Comparison of ENCODE assay signal across 4 cellular contexts in the genomic region with DNA sequence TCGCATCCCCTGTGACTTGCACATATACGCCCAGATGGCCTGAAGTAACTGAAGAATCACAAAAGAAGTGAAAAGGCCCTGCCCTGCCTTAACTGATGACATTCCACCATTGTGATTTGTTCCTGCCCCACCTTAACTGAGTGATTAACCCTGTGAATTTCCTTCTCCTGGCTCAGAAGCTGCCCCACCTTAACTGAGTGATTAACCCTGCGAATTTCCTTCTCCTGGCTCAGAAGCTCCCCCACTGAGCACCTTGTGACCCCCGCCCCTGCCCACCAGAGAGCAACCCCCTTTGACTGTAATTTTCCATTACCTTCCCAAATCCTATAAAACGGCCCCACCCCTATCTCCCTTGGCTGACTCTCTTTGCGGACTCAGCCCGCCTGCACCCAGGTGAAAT. TPM values are rescaled to one million over a fixed set of nuclear protein-coding genes. Genes with fewer than 3 reads are reported as not detected.
"Had no signal": no experiment of that assay in that cellular context is flagged by ENCODE, and none has a peak within 500 bp of the region (broad histone marks: within the 10 kb centered on the region; RNA-seq: fewer than 3 reads in every experiment).

No MANE protein-coding gene starts in this region.

RNA-seq across cellular contexts. Expression of a gene that starts 24.6 kb away (rescaled TPM):
- total RNA-seq: activated CD4-positive, alpha-beta memory T cell treated with anti-CD3 and anti-CD28 coated beads, Interleukin-2, amount 10 ng/mL, durations not matched to agents 7 days and 5 days; activated CD8-positive, alpha-beta memory T cell treated with anti-CD3 and anti-CD28 coated beads, Interleukin-2, amount 10 ng/mL, durations not matched to agents 7 days and 5 days; Peyer's patch; Right ventricle myocardium superior had no signal
